In genomic region chr6:137738197-137738596, GRCh38 we compare ENCODE assay signal across 15 cellular contexts.
A peak's percentile ranks its signal among the peaks of the same experiment; 100 is the strongest.
DNase-seq lines count a peak whose midpoint lies in the region; ATAC-seq and TF ChIP-seq lines count a peak whose summit lies in the region.
"Had no signal": no experiment of that assay in that cellular context is flagged by ENCODE, and none has a peak within 500 bp of the region (broad histone marks: within the 10 kb centered on the region; RNA-seq: fewer than 3 reads in every experiment).

No MANE protein-coding gene starts in this region.

- no peak for TF ChIP-seq CTCF in right atrium auricular region (IDR thresholded peaks at IDR 0.05)
- no peak for TF ChIP-seq CTCF in activated B cell treated with CpG ODN at 0.5 μM for 24 hours (IDR thresholded peaks at IDR 0.05)
- TF ChIP-seq CTCF in foreskin fibroblast (IDR thresholded peaks at IDR 0.05; ENCODE audit: low read depth, low read length) = no peak

- H3K9me3 Mint-ChIP-seq in activated B cell treated with CpG ODN at 0.5 μM for 24 hours = no peaks in the 10 kb centered on the region

- H3K27ac ChIP-seq in right atrium auricular region = no peak overlapping the region
- H3K27ac ChIP-seq: cardiac muscle cell, right lobe of liver had no signal

- no peaks in the 10 kb centered on the region for H3K36me3 ChIP-seq in right atrium auricular region
- H3K36me3 ChIP-seq: cardiac muscle cell, right lobe of liver had no signal

- peak in 1 of 2 donors; percentile 30 for ATAC-seq in left cardiac atrium
- peak; percentile 42 for ATAC-seq in activated B cell treated with CpG ODN at 0.5 μM for 24 hours (ENCODE audit: low read depth)
- ATAC-seq in HG03108 (IDR thresholded peaks at IDR 0.05; ENCODE audit: unreplicated experiment) = no peak
- ATAC-seq in GM19463 (IDR thresholded peaks at IDR 0.05; ENCODE audit: unreplicated experiment) = no peak

- peak overlapping the region; percentile 69 for H3K27ac Mint-ChIP-seq in activated B cell treated with CpG ODN at 0.5 μM for 24 hours
- H3K27ac Mint-ChIP-seq: naive B cell had no signal

- no peak overlapping the region for H3K4me3 Mint-ChIP-seq in activated B cell treated with CpG ODN at 0.5 μM for 24 hours
- H3K4me3 Mint-ChIP-seq: naive B cell had no signal

- intact Hi-C loops in left cardiac atrium (cut with DNase I) (no loop called here), activated B cell treated with CpG ODN at 0.5 μM for 24 hours (cut with micrococcal nuclease) (no loop called here)

- no peaks in the 10 kb centered on the region for H3K4me1 ChIP-seq in right atrium auricular region
- H3K4me1 ChIP-seq: right lobe of liver had no signal

- H3K36me3 Mint-ChIP-seq in activated B cell treated with CpG ODN at 0.5 μM for 24 hours (ENCODE audit: low read depth) = no peaks in the 10 kb centered on the region

- no peaks in the 10 kb centered on the region for H3K27me3 ChIP-seq in right atrium auricular region
- H3K27me3 ChIP-seq: cardiac muscle cell, right lobe of liver had no signal

- H3K4me3 ChIP-seq in right atrium auricular region (no peak overlapping the region), foreskin fibroblast (ENCODE audit: low read depth in 1 of 2, low read length in 2 of 2) (no peak overlapping the region)
- H3K4me3 ChIP-seq: cardiac muscle cell, right lobe of liver had no signal

- no peaks in the 10 kb centered on the region for H3K27me3 Mint-ChIP-seq in activated B cell treated with CpG ODN at 0.5 μM for 24 hours
- H3K27me3 Mint-ChIP-seq: naive B cell had no signal

- DNase-seq in left cardiac atrium = peak; percentile 29
- DNase-seq in right atrium auricular region (ENCODE audit: low spot score) = no peak
- no peak for DNase-seq in activated B cell treated with CpG ODN at 0.5 μM for 24 hours
- DNase-seq in foreskin fibroblast = peak; percentile 78 to 81
- no peak for DNase-seq in NCI-H345 treated with DMSO at 0.1 percent for 48 hours (lab: John Stamatoyannopoulos, UW; ENCODE audit: unreplicated experiment)
- no peak for DNase-seq in cerebellar cortex (ENCODE audit: low spot score)
- DNase-seq: activated T-cell treated with anti-CD3 and anti-CD28 coated beads, Interleukin-2, amount 50 U/mL, for 1 hour; GDM1; naive B cell; NCI-H446 treated with DMSO at 0.1 percent for 48 hours; right lobe of liver; SIG-M5 had no signal

- no peaks in the 10 kb centered on the region for H3K9me3 ChIP-seq in right atrium auricular region
- H3K9me3 ChIP-seq: right lobe of liver had no signal

- POLR2A ChIA-PET in activated B cell treated with CpG ODN at 0.5 μM for 24 hours (lab: Charles Lee) = interaction anchor here (0.6 kb wide), 1 partner anchor 26 kb away, joined by 3 read pairs; no protein-coding TSS in a partner anchor

- CTCF ChIA-PET in activated B cell treated with CpG ODN at 0.5 μM for 24 hours (lab: Charles Lee) = interaction anchor here (1.7 kb wide), 1 partner anchor 30 kb away, joined by 4 read pairs; no protein-coding TSS in a partner anchor

- H3K4me1 Mint-ChIP-seq in activated B cell treated with CpG ODN at 0.5 μM for 24 hours = peaks cover 26% of the 10 kb centered on the region

Comparison
In these comparisons a context has a peak if more than half of its experiments do, and no peak if none do; other contexts are left out.
1. DNase-seq: peak in left cardiac atrium (single experiment) and foreskin fibroblast (2 of 2); none in right atrium auricular region (single experiment), activated B cell treated with CpG ODN at 0.5 μM for 24 hours (single experiment), NCI-H345 treated with DMSO at 0.1 percent for 48 hours (single experiment) and cerebellar cortex (single experiment).